ENCODE assay signal across 22 cellular contexts in genomic region chr4:76326515-76326914, GRCh38.
"Had no signal": no experiment of that assay in that cellular context is flagged by ENCODE, and none has a peak within 500 bp of the region (broad histone marks: within the 10 kb centered on the region; RNA-seq: fewer than 3 reads in every experiment).

No MANE protein-coding gene starts in this region.

- H3K4me3 ChIP-seq: ascending aorta, spleen, testis, uterus had no signal

- H3K36me3 ChIP-seq: ascending aorta, spleen, uterus had no signal

- ATAC-seq: activated CD8-positive, alpha-beta T cell treated with anti-CD3 and anti-CD28 coated beads, Interleukin-2, amount 10 ng/mL, durations not matched to agents 7 days and 5 days; activated naive CD4-positive, alpha-beta T cell treated with anti-CD3 and anti-CD28 coated beads, Interleukin-2, amount 50 U/mL, for 72 hours; activated T-helper 17 cell treated with anti-CD3 and anti-CD28 coated beads, Interleukin-2, amount 50 U/mL, for 72 hours; foreskin keratinocyte; left ventricle myocardium superior; natural killer cell had no signal

- DNase-seq: activated CD4-positive, alpha-beta T cell treated with anti-CD3 and anti-CD28 coated beads, Interleukin-2, amount 10 ng/mL, durations not matched to agents 7 days and 5 days; activated CD4-positive, CD25-positive, alpha-beta regulatory T cell treated with anti-CD3 and anti-CD28 coated beads, Interleukin-2, amount 50 U/mL, for 72 hours; activated CD8-positive, alpha-beta T cell treated with anti-CD3 and anti-CD28 coated beads, Interleukin-2, amount 10 ng/mL, durations not matched to agents 7 days and 5 days; activated T-cell treated with anti-CD3 and anti-CD28 coated beads, Interleukin-2, amount 50 U/mL, for 24 hours; central memory CD4-positive, alpha-beta T cell; effector memory CD4-positive, alpha-beta T cell; foreskin keratinocyte; immature natural killer cell; left ventricle myocardium superior; mammary epithelial cell; midbrain; natural killer cell; spleen; stimulated activated CD4-positive, alpha-beta T cell treated with anti-CD3 and anti-CD28 coated beads, Interleukin-4, amount 100 ng/mL, for 1 hour; stimulated activated naive CD4-positive, alpha-beta T cell; testis; trophoblast cell; uterus had no signal

- H3K27me3 ChIP-seq: ascending aorta, spleen, testis, uterus had no signal

- H3K27ac ChIP-seq: ascending aorta, foreskin keratinocyte, spleen, testis, uterus, VCaP had no signal

- H3K4me3 Mint-ChIP-seq: activated CD4-positive, alpha-beta T cell treated with anti-CD3 and anti-CD28 coated beads, Interleukin-2, amount 10 ng/mL, durations not matched to agents 7 days and 5 days; activated CD8-positive, alpha-beta T cell treated with anti-CD3 and anti-CD28 coated beads, Interleukin-2, amount 10 ng/mL, durations not matched to agents 7 days and 5 days; activated T-cell treated with anti-CD3 and anti-CD28 coated beads, Interleukin-2, amount 50 U/mL, for 24 hours; activated T-helper 17 cell treated with anti-CD3 and anti-CD28 coated beads, Interleukin-2, amount 50 U/mL, for 72 hours; natural killer cell had no signal

- H3K4me1 Mint-ChIP-seq: activated CD4-positive, alpha-beta T cell treated with anti-CD3 and anti-CD28 coated beads, Interleukin-2, amount 10 ng/mL, durations not matched to agents 7 days and 5 days; activated T-helper 17 cell treated with anti-CD3 and anti-CD28 coated beads, Interleukin-2, amount 50 U/mL, for 72 hours had no signal

- H3K4me1 ChIP-seq: ascending aorta, foreskin keratinocyte, spleen, testis, uterus had no signal

- H3K27ac Mint-ChIP-seq: activated CD4-positive, alpha-beta T cell treated with anti-CD3 and anti-CD28 coated beads, Interleukin-2, amount 10 ng/mL, durations not matched to agents 7 days and 5 days; activated CD8-positive, alpha-beta T cell treated with anti-CD3 and anti-CD28 coated beads, Interleukin-2, amount 10 ng/mL, durations not matched to agents 7 days and 5 days; activated naive CD4-positive, alpha-beta T cell treated with anti-CD3 and anti-CD28 coated beads, Interleukin-2, amount 50 U/mL, for 72 hours; activated T-cell treated with anti-CD3 and anti-CD28 coated beads, Interleukin-2, amount 50 U/mL, for 24 hours; activated T-helper 17 cell treated with anti-CD3 and anti-CD28 coated beads, Interleukin-2, amount 50 U/mL, for 72 hours; immature natural killer cell; natural killer cell had no signal

- H3K9me3 ChIP-seq: testis had no signal
